In genomic region chr6:159693894-159694545, GRCh38 we compare ENCODE assay signal across 1 cellular context.
TF ChIP-seq lines count a peak whose summit lies in the region.

No MANE protein-coding gene starts in this region.

TF ChIP-seq in HepG2, 621 proteins besides CTCF, POLR2A, EP300 and RAD21 (continued from another document and continues in another):
- TF ChIP-seq ZNF879 (CRISPR knock-in tag; IDR thresholded peaks at IDR 0.05) (no peak), ZNF563 (CRISPR knock-in tag; IDR thresholded peaks at IDR 0.05) (no peak), ATF7 (IDR thresholded peaks at IDR 0.05) (no peak), ATF7 (CRISPR knock-in tag; IDR thresholded peaks at IDR 0.05) (no peak), ZHX2 (IDR thresholded peaks at IDR 0.05; ENCODE audit: low read depth) (no peak), ZHX2 (CRISPR knock-in tag; IDR thresholded peaks at IDR 0.05; ENCODE audit: borderline replicate concordance) (no peak), ZBTB25 (CRISPR knock-in tag; IDR thresholded peaks at IDR 0.05) (0 out of 2 replicates have a peak, but pooled peaks have one; percentile 40), MAFK (conservative IDR thresholded peaks at IDR 0.05 in 1 of 2, IDR thresholded peaks at IDR 0.05 in 1 of 2; ENCODE audit: low read length in 2 of 2) (no peak), GATA4 (IDR thresholded peaks at IDR 0.05; ENCODE audit: borderline replicate concordance, low read depth) (no peak; the same call in 1 of the 2 replicates), MAX (IDR thresholded peaks at IDR 0.05) (peak; percentile 49; the same call in 1 of the 2 replicates), HNRNPH1 (optimal IDR thresholded peaks at IDR 0.05; ENCODE audit: low read depth, low read length) (no peak), ZBTB42 (CRISPR knock-in tag; IDR thresholded peaks at IDR 0.05) (no peak; the same call in 1 of the 2 replicates), ZNF24 (IDR thresholded peaks at IDR 0.05) (no peak), CHCHD3 (CRISPR knock-in tag; IDR thresholded peaks at IDR 0.05) (no peak), CENPX (CRISPR knock-in tag; IDR thresholded peaks at IDR 0.05) (no peak), HINFP (CRISPR knock-in tag; IDR thresholded peaks at IDR 0.05; ENCODE audit: low read depth) (no peak), ZFP36 (IDR thresholded peaks at IDR 0.05; ENCODE audit: borderline replicate concordance, low read depth, low read length, partially characterized antibody) (no peak), ZNF691 (CRISPR knock-in tag; IDR thresholded peaks at IDR 0.05; ENCODE audit: borderline replicate concordance, low read depth) (no peak), MATR3 (CRISPR knock-in tag; IDR thresholded peaks at IDR 0.05) (no peak), CBX5 (CRISPR knock-in tag; IDR thresholded peaks at IDR 0.05; ENCODE audit: borderline replicate concordance) (no peak), ZNF766 (CRISPR knock-in tag; IDR thresholded peaks at IDR 0.05; ENCODE audit: borderline replicate concordance) (no peak; the same call in 1 of the 2 replicates), NFYB (CRISPR knock-in tag; IDR thresholded peaks at IDR 0.05) (no peak), HNRNPUL1 (IDR thresholded peaks at IDR 0.05; ENCODE audit: low read depth, low read length) (no peak), ZBTB37 (CRISPR knock-in tag; IDR thresholded peaks at IDR 0.05) (no peak), ZNF333 (CRISPR knock-in tag; IDR thresholded peaks at IDR 0.05; ENCODE audit: borderline replicate concordance) (no peak), ZNF720 (CRISPR knock-in tag; IDR thresholded peaks at IDR 0.05) (no peak), ZFAT (CRISPR knock-in tag; conservative IDR thresholded peaks at IDR 0.05) (no peak), ZNF740 (CRISPR knock-in tag; IDR thresholded peaks at IDR 0.05) (no peak), ZNF331 (CRISPR knock-in tag; IDR thresholded peaks at IDR 0.05) (peak; percentile 73; the same call in 1 of the 2 replicates), ZNF513 (CRISPR knock-in tag; conservative IDR thresholded peaks at IDR 0.05) (no peak), SETDB1 (CRISPR knock-in tag; IDR thresholded peaks at IDR 0.05; ENCODE audit: borderline replicate concordance) (no peak), NFE2 (CRISPR knock-in tag; IDR thresholded peaks at IDR 0.05) (no peak), ZNF138 (CRISPR knock-in tag; IDR thresholded peaks at IDR 0.05; ENCODE audit: low read depth) (no peak), ZSCAN21 (CRISPR knock-in tag; IDR thresholded peaks at IDR 0.05; ENCODE audit: borderline replicate concordance) (no peak), KLF11 (CRISPR knock-in tag; IDR thresholded peaks at IDR 0.05) (no peak), GPN1 (CRISPR knock-in tag; IDR thresholded peaks at IDR 0.05; ENCODE audit: borderline replicate concordance) (no peak), ZBTB46 (CRISPR knock-in tag; IDR thresholded peaks at IDR 0.05; ENCODE audit: borderline replicate concordance) (0 out of 2 replicates have a peak, but pooled peaks have one; percentile 8), BCLAF1 (IDR thresholded peaks at IDR 0.05) (no peak), FOSL1 (CRISPR knock-in tag; IDR thresholded peaks at IDR 0.05; ENCODE audit: borderline replicate concordance) (no peak), ZNF337 (CRISPR knock-in tag; IDR thresholded peaks at IDR 0.05; ENCODE audit: borderline replicate concordance, low read depth) (no peak), ZFP82 (CRISPR knock-in tag; IDR thresholded peaks at IDR 0.05; ENCODE audit: borderline replicate concordance) (peak; percentile 5; the same call in 1 of the 2 replicates), TFAP4 (IDR thresholded peaks at IDR 0.05; ENCODE audit: borderline replicate concordance, low read depth) (peak; percentile 72; the same call in 1 of the 2 replicates), ZNF251 (CRISPR knock-in tag; IDR thresholded peaks at IDR 0.05) (no peak), ZFP90 (CRISPR knock-in tag; IDR thresholded peaks at IDR 0.05; ENCODE audit: borderline replicate concordance) (no peak), POLR2G (IDR thresholded peaks at IDR 0.05; ENCODE audit: low read depth, low read length) (no peak; the same call in 1 of the 2 replicates), ZNF7 (CRISPR knock-in tag; IDR thresholded peaks at IDR 0.05) (no peak), FOXA1 (IDR thresholded peaks at IDR 0.05) (no peak), FOXA1 (CRISPR knock-in tag; IDR thresholded peaks at IDR 0.05) (peak; percentile 84), MIER2 (CRISPR knock-in tag; IDR thresholded peaks at IDR 0.05) (no peak), TAF15 (IDR thresholded peaks at IDR 0.05; ENCODE audit: low read depth, low read length, poor library complexity, severe bottlenecking) (no peak)
